24 cellular contexts compared by ENCODE assay signal in genomic region chr3:2657408-2657807, GRCh38.
DNase-seq lines count a peak whose midpoint lies in the region; ATAC-seq and TF ChIP-seq lines count a peak whose summit lies in the region.
"Had no signal": no experiment of that assay in that cellular context is flagged by ENCODE, and none has a peak within 500 bp of the region (broad histone marks: within the 10 kb centered on the region; RNA-seq: fewer than 3 reads in every experiment).

No MANE protein-coding gene starts in this region.

- H3K9me3 Mint-ChIP-seq in mesothelial cell of epicardium: no peaks in the 10 kb centered on the region
- H3K9me3 Mint-ChIP-seq in CD4-positive, alpha-beta T cell: no peaks in the 10 kb centered on the region
- H3K9me3 Mint-ChIP-seq: activated B cell treated with CpG ODN at 0.5 μM for 24 hours; activated CD4-positive, alpha-beta memory T cell treated with anti-CD3 and anti-CD28 coated beads for 36 hours; activated naive CD8-positive, alpha-beta T cell treated with anti-CD3 and anti-CD28 coated beads, Interleukin-2, amount 10 ng/mL, durations not matched to agents 7 days and 5 days had no signal

- DNase-seq in HT1080 (ENCODE audit: low read depth) (peak; percentile 45), NCI-H526 treated with DMSO at 0.1 percent for 48 hours (lab: John Stamatoyannopoulos, UW) (peak; percentile 33), choroid plexus epithelial cell (ENCODE audit: low read depth) (peak; percentile 81), mesothelial cell of epicardium (ENCODE audit: low spot score in 2 of 2, unreplicated experiment in 2 of 2) (no peak)
- DNase-seq in CD4-positive, alpha-beta T cell: no peak
- DNase-seq in stimulated activated naive CD4-positive, alpha-beta T cell treated with Interleukin-2 at 50 U/mL for 16 hours (lab: John Stamatoyannopoulos, UW): no peak
- DNase-seq: activated B cell treated with CpG ODN at 0.5 μM for 24 hours; activated CD4-positive, alpha-beta memory T cell treated with anti-CD3 and anti-CD28 coated beads for 36 hours; activated CD8-positive, alpha-beta memory T cell treated with anti-CD3 and anti-CD28 coated beads, Interleukin-2, amount 50 U/mL, for 48 hours; activated effector memory CD4-positive, alpha-beta T cell treated with Interleukin-2 at 50 U/mL for 16 hours; activated naive CD8-positive, alpha-beta T cell treated with anti-CD3 and anti-CD28 coated beads, Interleukin-2, amount 10 ng/mL, durations not matched to agents 7 days and 5 days; cerebellar nuclear complex; erythroblast; GDM1; lower lobe of right lung; NCI-H1694; NCI-H2171; OCI-M1; Right ventricle myocardium superior; SW 1271; trophoblast cell had no signal

- peaks cover 6% of the 10 kb centered on the region for H3K27me3 ChIP-seq in CD4-positive, alpha-beta T cell (ENCODE audit: control insufficient read depth, insufficient read depth, low read length)

- CTCF ChIA-PET in CD4-positive, alpha-beta T cell (lab: Charles Lee): no interaction called here

- no peak for ATAC-seq in CD4-positive, alpha-beta T cell (ENCODE audit: poor library complexity)
- no peak for ATAC-seq in HG02870 (IDR thresholded peaks at IDR 0.05; ENCODE audit: unreplicated experiment)
- ATAC-seq in GM18868 (IDR thresholded peaks at IDR 0.05; ENCODE audit: unreplicated experiment): no peak
- ATAC-seq: lower lobe of right lung had no signal

- peak overlapping the region; percentile 81 for H3K27ac Mint-ChIP-seq in mesothelial cell of epicardium
- no peak overlapping the region for H3K27ac Mint-ChIP-seq in CD4-positive, alpha-beta T cell
- H3K27ac Mint-ChIP-seq: activated B cell treated with CpG ODN at 0.5 μM for 24 hours; activated CD4-positive, alpha-beta memory T cell treated with anti-CD3 and anti-CD28 coated beads for 36 hours; activated naive CD8-positive, alpha-beta T cell treated with anti-CD3 and anti-CD28 coated beads, Interleukin-2, amount 10 ng/mL, durations not matched to agents 7 days and 5 days had no signal

- no peaks in the 10 kb centered on the region for H3K36me3 Mint-ChIP-seq in mesothelial cell of epicardium
- no peaks in the 10 kb centered on the region for H3K36me3 Mint-ChIP-seq in CD4-positive, alpha-beta T cell (ENCODE audit: low read depth)
- H3K36me3 Mint-ChIP-seq: activated CD4-positive, alpha-beta memory T cell treated with anti-CD3 and anti-CD28 coated beads for 36 hours; activated naive CD8-positive, alpha-beta T cell treated with anti-CD3 and anti-CD28 coated beads, Interleukin-2, amount 10 ng/mL, durations not matched to agents 7 days and 5 days had no signal

- POLR2A ChIA-PET in CD4-positive, alpha-beta T cell (lab: Charles Lee): no interaction called here

- no peak overlapping the region for H3K27ac ChIP-seq in CD4-positive, alpha-beta T cell (ENCODE audit: low read depth, low read length)
- H3K27ac ChIP-seq: lower lobe of right lung, prostate gland had no signal

- no peaks in the 10 kb centered on the region for H3K9me3 ChIP-seq in CD4-positive, alpha-beta T cell (ENCODE audit: control insufficient read depth, low read length)
- H3K9me3 ChIP-seq: lower lobe of right lung, prostate gland had no signal

- no peak overlapping the region for H3K4me3 ChIP-seq in choroid plexus epithelial cell (ENCODE audit: low read depth, low read length)
- H3K4me3 ChIP-seq: lower lobe of right lung, prostate gland had no signal

- no peak overlapping the region for H3K4me3 Mint-ChIP-seq in mesothelial cell of epicardium
- no peak overlapping the region for H3K4me3 Mint-ChIP-seq in CD4-positive, alpha-beta T cell
- H3K4me3 Mint-ChIP-seq: activated B cell treated with CpG ODN at 0.5 μM for 24 hours; activated CD4-positive, alpha-beta memory T cell treated with anti-CD3 and anti-CD28 coated beads for 36 hours; activated naive CD8-positive, alpha-beta T cell treated with anti-CD3 and anti-CD28 coated beads, Interleukin-2, amount 10 ng/mL, durations not matched to agents 7 days and 5 days had no signal

- TF ChIP-seq CTCF in choroid plexus epithelial cell (conservative IDR thresholded peaks at IDR 0.05; ENCODE audit: low read depth, low read length): no peak
- TF ChIP-seq CTCF in mesothelial cell of epicardium (IDR thresholded peaks at IDR 0.05; ENCODE audit: unreplicated experiment): no peak
- TF ChIP-seq CTCF in CD4-positive, alpha-beta T cell (IDR thresholded peaks at IDR 0.05): no peak

- intact Hi-C loops in CD4-positive, alpha-beta T cell (cut with DNase I, micrococcal nuclease): no loop called here

- peaks cover 76% of the 10 kb centered on the region for H3K4me1 Mint-ChIP-seq in mesothelial cell of epicardium
- no peaks in the 10 kb centered on the region for H3K4me1 Mint-ChIP-seq in CD4-positive, alpha-beta T cell (ENCODE audit: low read depth)
- H3K4me1 Mint-ChIP-seq: activated B cell treated with CpG ODN at 0.5 μM for 24 hours; activated naive CD8-positive, alpha-beta T cell treated with anti-CD3 and anti-CD28 coated beads, Interleukin-2, amount 10 ng/mL, durations not matched to agents 7 days and 5 days had no signal

- H3K27me3 Mint-ChIP-seq in mesothelial cell of epicardium (ENCODE audit: low read depth): no peaks in the 10 kb centered on the region
- peaks cover 4% of the 10 kb centered on the region for H3K27me3 Mint-ChIP-seq in CD4-positive, alpha-beta T cell
- H3K27me3 Mint-ChIP-seq: activated B cell treated with CpG ODN at 0.5 μM for 24 hours had no signal

Comparison
In these comparisons a context has a peak if more than half of its experiments do, and no peak if none do; other contexts are left out.
1. DNase-seq: peak in HT1080 (single experiment), NCI-H526 treated with DMSO at 0.1 percent for 48 hours (single experiment) and choroid plexus epithelial cell (single experiment); none in mesothelial cell of epicardium (0 of 2), CD4-positive, alpha-beta T cell (0 of 10) and stimulated activated naive CD4-positive, alpha-beta T cell treated with Interleukin-2 at 50 U/mL for 16 hours (single experiment).